ENCODE assay signal across 9 cellular contexts in the genomic region with DNA sequence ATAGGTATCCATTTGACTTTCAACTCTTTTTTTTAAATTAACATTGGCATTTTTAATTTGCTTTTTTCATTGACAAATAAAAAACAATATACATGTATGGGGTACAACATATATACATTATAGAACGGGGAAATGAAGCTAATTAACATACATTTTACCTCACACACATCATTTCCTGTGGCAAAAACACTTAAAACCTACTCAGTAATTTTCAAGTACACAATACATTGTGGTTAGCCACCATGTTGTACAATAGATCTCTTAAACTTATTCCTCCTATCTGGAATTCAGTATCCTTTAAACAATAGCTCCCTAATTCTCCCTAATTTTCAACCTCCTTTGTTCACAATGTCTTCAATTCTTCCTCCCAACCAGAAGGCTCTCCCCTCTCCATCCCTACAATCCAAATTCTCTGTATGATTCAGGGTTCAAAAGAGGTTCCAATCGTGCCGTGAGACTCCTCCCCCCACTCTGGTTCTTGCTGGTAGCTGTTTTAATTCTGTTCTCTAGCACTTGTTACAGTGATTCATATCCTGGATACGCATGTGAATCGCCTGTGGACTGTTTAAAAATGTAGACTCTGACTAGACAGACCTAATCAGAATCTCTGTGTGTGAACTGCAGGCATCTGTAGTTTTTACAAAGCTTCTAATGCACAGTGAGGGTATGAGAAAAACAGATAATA.
DNase-seq lines count a peak whose midpoint lies in the region; ATAC-seq, FAIRE-seq and TF ChIP-seq lines count a peak whose summit lies in the region.
"Had no signal": no experiment of that assay in that cellular context is flagged by ENCODE, and none has a peak within 500 bp of the region (broad histone marks: within the 10 kb centered on the region; RNA-seq: fewer than 3 reads in every experiment).

No MANE protein-coding gene starts in this region.

- FAIRE-seq in GM12892 (lab: Jason Lieb, UNC) (peak; percentile 30), small intestine (lab: Jason Lieb, UNC) (no peak)

- H3K9me3 ChIP-seq in small intestine (ENCODE audit: control insufficient read depth, low read depth), result no peaks in the 10 kb centered on the region
- H3K9me3 ChIP-seq: heart left ventricle had no signal

- 43 to 48% (median 46%) methylated on average over 5 of the region's 5 CpGs for WGBS in small intestine, 3 donors

- no peak for TF ChIP-seq CTCF in cardiac fibroblast (IDR thresholded peaks at IDR 0.05; ENCODE audit: low read depth, low read length)

- H3K4me1 ChIP-seq in small intestine (ENCODE audit: control insufficient read depth in 2 of 2, insufficient read depth in 1 of 2, low read depth in 1 of 2, low read length in 1 of 2), result no peaks in the 10 kb centered on the region

- H3K4me3 ChIP-seq in cardiac fibroblast (replicated peaks in 1 of 2; ENCODE audit: low read depth in 2 of 2, low read length in 2 of 2) (no peak overlapping the region), small intestine (ENCODE audit: low read depth in 1 of 2, low read length in 2 of 2) (no peak overlapping the region)
- H3K4me3 ChIP-seq: heart left ventricle had no signal

- no peaks in the 10 kb centered on the region for H3K27me3 ChIP-seq in small intestine (ENCODE audit: control insufficient read depth in 2 of 2, insufficient read depth in 2 of 2, low read length in 2 of 2)
- H3K27me3 ChIP-seq: heart left ventricle had no signal

- H3K27ac ChIP-seq in small intestine (ENCODE audit: low read depth in 1 of 2, low read length in 1 of 2), result peak overlapping the region in 1 of 2 donors; percentile 18

- DNase-seq in GM12892 (ENCODE audit: insufficient read length) (no peak), RPMI7951 (ENCODE audit: low read depth) (peak; percentile 94), cardiac fibroblast (ENCODE audit: low read depth in 2 of 2) (peak; percentile 79 to 97), small intestine (peak; percentile 37), NCI-H524 (lab: John Stamatoyannopoulos, UW) (no peak)
- DNase-seq: heart left ventricle had no signal

- no peaks in the 10 kb centered on the region for H3K36me3 ChIP-seq in small intestine (ENCODE audit: control insufficient read depth in 2 of 2, insufficient read depth in 2 of 2, low read length in 2 of 2)
- H3K36me3 ChIP-seq: heart left ventricle had no signal

- no peak for TF ChIP-seq POLR2A in GM12892 (IDR thresholded peaks at IDR 0.05; ENCODE audit: low read depth, low read length)

- ATAC-seq in GM18519 (IDR thresholded peaks at IDR 0.05; ENCODE audit: low FRiP score, unreplicated experiment), result no peak
- ATAC-seq in HG02970 (IDR thresholded peaks at IDR 0.05; ENCODE audit: low FRiP score, unreplicated experiment), result no peak
- no peak for ATAC-seq in GM18498 (IDR thresholded peaks at IDR 0.05; ENCODE audit: unreplicated experiment)

Comparison
In these comparisons a context has a peak if more than half of its experiments do, and no peak if none do; other contexts are left out.
1. DNase-seq: peak in RPMI7951 (single experiment), cardiac fibroblast (2 of 2) and small intestine (single experiment); none in GM12892 (single experiment) and NCI-H524 (0 of 2).